ENCODE assay signal across 8 cellular contexts in the genomic region with DNA sequence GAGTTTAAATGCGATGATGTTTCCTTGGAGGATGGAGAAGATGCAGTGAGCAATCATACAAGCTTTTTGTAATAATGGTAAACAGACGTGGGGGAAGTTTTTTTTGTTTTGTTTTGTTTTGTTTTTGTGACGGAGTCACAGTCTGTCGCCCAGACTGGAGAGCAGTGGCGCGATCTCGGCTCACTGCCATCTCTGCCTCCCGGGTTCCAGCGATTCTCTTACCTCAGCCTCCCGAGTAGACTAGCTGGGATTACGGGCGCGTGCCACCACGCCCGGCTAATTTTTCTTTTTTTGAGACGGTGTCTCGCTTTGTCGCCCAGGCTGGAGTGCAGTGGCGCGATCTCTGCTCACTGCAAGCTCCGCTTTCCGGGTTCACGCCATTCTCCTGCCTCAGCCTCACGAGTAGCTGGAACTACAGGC. TPM values are rescaled to one million over a fixed set of nuclear protein-coding genes. Genes with fewer than 3 reads are reported as not detected.
A peak's percentile ranks its signal among the peaks of the same experiment; 100 is the strongest.
DNase-seq lines count a peak whose midpoint lies in the region; ATAC-seq and TF ChIP-seq lines count a peak whose summit lies in the region.
"Not testable (repeated sequence)": the region's sequence is repeated elsewhere in the genome, so short reads cannot be mapped to it uniquely, and the experiment has no call there.

No MANE protein-coding gene starts in this region.

- peaks cover 75% of the 10 kb centered on the region for H3K36me3 Mint-ChIP-seq in Calu3 (ENCODE audit: insufficient read depth, unreplicated experiment)
- peaks cover 34% of the 10 kb centered on the region for H3K36me3 Mint-ChIP-seq in activated T-cell treated with anti-CD3 and anti-CD28 coated beads, Interleukin-2, amount 50 U/mL, for 4 hours (ENCODE audit: insufficient read depth)

- H3K36me3 ChIP-seq in colonic mucosa (peaks cover 11% of the 10 kb centered on the region), stomach smooth muscle (ENCODE audit: control insufficient read depth in 2 of 2, insufficient read depth in 2 of 2, low read length in 2 of 2) (peaks cover 12 to 17% of the 10 kb centered on the region in 2 donors)
- H3K36me3 ChIP-seq in hepatocyte (replicated peaks; ENCODE audit: insufficient read depth, low read depth); neural cell (ENCODE audit: insufficient read depth, low read length): not testable (repeated sequence)

- H3K9me3 Mint-ChIP-seq in Calu3 (ENCODE audit: low read depth, unreplicated experiment); activated T-cell treated with anti-CD3 and anti-CD28 coated beads, Interleukin-2, amount 50 U/mL, for 4 hours: not testable (repeated sequence)

- BruUV-seq in Calu3 (replicated peaks; lab: Mats Ljungman, UMichigan): TSS peak; percentile 76

- ATAC-seq in HG03175 (IDR thresholded peaks at IDR 0.05; ENCODE audit: unreplicated experiment): peak; percentile 14
- peak; percentile 6 to 11 for ATAC-seq in activated T-cell treated with anti-CD3 and anti-CD28 coated beads, Interleukin-2, amount 50 U/mL, for 4 hours

- H3K79me2 ChIP-seq in hepatocyte: peaks cover 85% of the 10 kb centered on the region
- H3K79me2 ChIP-seq in neural cell (replicated peaks; ENCODE audit: insufficient read depth, low read length): peaks cover 63% of the 10 kb centered on the region

- peaks cover 39% of the 10 kb centered on the region for H4K20me1 ChIP-seq in hepatocyte (ENCODE audit: insufficient read depth, poor library complexity, severe bottlenecking)
- not testable (repeated sequence) for H4K20me1 ChIP-seq in neural cell (ENCODE audit: insufficient read depth)

- CTCF ChIA-PET in Calu3 (lab: Charles Lee): not testable (repeated sequence)

- H3K27ac ChIP-seq in colonic mucosa (peak overlapping the region; percentile 86), hepatocyte (peak overlapping the region; percentile 90), neural cell (ENCODE audit: low read length) (peak overlapping the region; percentile 87), stomach smooth muscle (ENCODE audit: low read length) (peak overlapping the region; percentile 75)

- H3K9me3 ChIP-seq in colonic mucosa; hepatocyte (ENCODE audit: low read depth); neural cell (ENCODE audit: low read length); stomach smooth muscle (ENCODE audit: control insufficient read depth in 2 of 2, low read length in 2 of 2): not testable (repeated sequence)

- not testable (repeated sequence) for TF ChIP-seq EP300 in neural cell (conservative IDR thresholded peaks at IDR 0.05; ENCODE audit: poor library complexity, severe bottlenecking)

- H3K4me2 ChIP-seq in hepatocyte (peak overlapping the region; percentile 87), neural cell (ENCODE audit: low read length) (peak overlapping the region; percentile 52)

- H2AFZ ChIP-seq in hepatocyte (peak overlapping the region; percentile 89), neural cell (ENCODE audit: low read depth, low read length) (peak overlapping the region; percentile 29)

- H3K4me3 ChIP-seq in colonic mucosa: peak overlapping the region; percentile 82
- peak overlapping the region; percentile 84 for H3K4me3 ChIP-seq in hepatocyte
- H3K4me3 ChIP-seq in neural cell (ENCODE audit: low read length): peak overlapping the region; percentile 78
- peak overlapping the region; percentile 85 to 99 for H3K4me3 ChIP-seq in stomach smooth muscle (ENCODE audit: low read length in 2 of 2)

- H3K9me2 ChIP-seq in hepatocyte (replicated peaks; ENCODE audit: insufficient read depth); neural cell (ENCODE audit: insufficient read depth, low read length): not testable (repeated sequence)

- H3K4me3 Mint-ChIP-seq in Calu3 (ENCODE audit: low read depth, unreplicated experiment): peak overlapping the region; percentile 89
- peak overlapping the region; percentile 99 for H3K4me3 Mint-ChIP-seq in activated T-cell treated with anti-CD3 and anti-CD28 coated beads, Interleukin-2, amount 50 U/mL, for 4 hours

- not testable (repeated sequence) for H3K4me1 ChIP-seq in colonic mucosa
- H3K4me1 ChIP-seq in hepatocyte (ENCODE audit: insufficient read depth) (peaks cover 31% of the 10 kb centered on the region), stomach smooth muscle (ENCODE audit: control insufficient read depth, insufficient read depth, low read length) (peaks cover 17% of the 10 kb centered on the region)

- DNase-seq in Calu3: peak; percentile 18
- peak; percentile 27 for DNase-seq in RPMI7951 (ENCODE audit: low read depth)
- not testable (repeated sequence) for DNase-seq in activated T-cell treated with anti-CD3 and anti-CD28 coated beads, Interleukin-2, amount 50 U/mL, for 4 hours; hepatocyte (ENCODE audit: low spot score)
- DNase-seq in colonic mucosa: peak; percentile 19

- H3K4me1 Mint-ChIP-seq in Calu3 (ENCODE audit: low read depth, unreplicated experiment): peaks cover 27% of the 10 kb centered on the region
- H3K4me1 Mint-ChIP-seq in activated T-cell treated with anti-CD3 and anti-CD28 coated beads, Interleukin-2, amount 50 U/mL, for 4 hours (ENCODE audit: low read depth): peaks cover 59% of the 10 kb centered on the region

- intact Hi-C loops in Calu3 (cut with micrococcal nuclease; ENCODE audit: unreplicated experiment); colonic mucosa (cut with DNase I): not testable (repeated sequence)

- not testable (repeated sequence) for TF ChIP-seq RAD21 in neural cell (conservative IDR thresholded peaks at IDR 0.05)

- H3K27me3 Mint-ChIP-seq in Calu3 (ENCODE audit: unreplicated experiment); activated T-cell treated with anti-CD3 and anti-CD28 coated beads, Interleukin-2, amount 50 U/mL, for 4 hours (ENCODE audit: low read depth): not testable (repeated sequence)

- 2% methylated on average over 24 of the region's 24 CpGs for WGBS in hepatocyte (ENCODE audit: low lambda C conversion rate, missing lambda C conversion rate)

- H3K9ac ChIP-seq in colonic mucosa (ENCODE audit: low read depth in 2 of 2, low read length in 2 of 2): peak overlapping the region; percentile 81 to 82
- peak overlapping the region; percentile 88 for H3K9ac ChIP-seq in neural cell (ENCODE audit: low read length)
- peak overlapping the region; percentile 79 to 92 for H3K9ac ChIP-seq in stomach smooth muscle (ENCODE audit: low read length in 2 of 2)

- not testable (repeated sequence) for H3F3A ChIP-seq in neural cell (ENCODE audit: insufficient read depth, low read length, poor library complexity, severe bottlenecking)

- not testable (repeated sequence) for TF ChIP-seq CTCF in Calu3 (IDR thresholded peaks at IDR 0.05; ENCODE audit: unreplicated experiment); colonic mucosa (IDR thresholded peaks at IDR 0.05); hepatocyte (IDR thresholded peaks at IDR 0.05; ENCODE audit: poor library complexity); neural cell (IDR thresholded peaks at IDR 0.05; ENCODE audit: poor library complexity, severe bottlenecking)

- H3K27me3 ChIP-seq in colonic mucosa; hepatocyte; neural cell (ENCODE audit: insufficient read depth, low read depth, low read length); stomach smooth muscle (ENCODE audit: control insufficient read depth in 1 of 2, insufficient read depth in 2 of 2, low read length in 2 of 2): not testable (repeated sequence)

- peak overlapping the region; percentile 99 for H3K27ac Mint-ChIP-seq in Calu3 (ENCODE audit: unreplicated experiment)

RNA-seq across cellular contexts. Expression of gene SF3B3, which starts 0.8 kb away (rescaled TPM):
- total RNA-seq in Calu3 (2022): 449 and 463 TPM in 2 replicates
- 152 and 218 TPM in 2 replicates for total RNA-seq in RPMI7951 (2014; rRNA removed; shearing (Covaris generic))
- 100 to 1,000 TPM; 647 to 745 (median 710) TPM for total RNA-seq in activated T-cell treated with anti-CD3 and anti-CD28 coated beads, Interleukin-2, amount 50 U/mL, for 4 hours
- 100 to 1,000 TPM; 182 to 369 TPM for total RNA-seq in colonic mucosa
- total RNA-seq in hepatocyte: 112 and 147 TPM in 2 replicates
- 165 and 171 TPM in 2 replicates for polyA plus RNA-seq in hepatocyte
- polyA plus RNA-seq in neural cell: 88.2 and 90.0 TPM in 2 replicates
- 161 TPM in 2 replicates for polyA minus RNA-seq in neural cell

RNA-seq across cellular contexts. Expression of gene COG4, which starts 1.1 kb away (rescaled TPM):
- 88.6 and 97.8 TPM in 2 replicates for total RNA-seq in Calu3 (2022)
- 71.3 and 73.2 TPM in 2 replicates for total RNA-seq in RPMI7951 (2014; rRNA removed; shearing (Covaris generic))
- total RNA-seq in activated T-cell treated with anti-CD3 and anti-CD28 coated beads, Interleukin-2, amount 50 U/mL, for 4 hours: 10 to 100 TPM; 24.0 to 31.6 (median 29.3) TPM
- total RNA-seq in colonic mucosa: 10 to 100 TPM; 54.8 to 84.7 TPM
- 45.9 and 52.9 TPM in 2 replicates for total RNA-seq in hepatocyte
- polyA plus RNA-seq in hepatocyte: 35.3 and 48.9 TPM in 2 replicates
- polyA plus RNA-seq in neural cell: 131 and 185 TPM in 2 replicates
- 71.6 and 74.2 TPM in 2 replicates for polyA minus RNA-seq in neural cell
